ENCODE assay signal across 9 cellular contexts in the genomic region with DNA sequence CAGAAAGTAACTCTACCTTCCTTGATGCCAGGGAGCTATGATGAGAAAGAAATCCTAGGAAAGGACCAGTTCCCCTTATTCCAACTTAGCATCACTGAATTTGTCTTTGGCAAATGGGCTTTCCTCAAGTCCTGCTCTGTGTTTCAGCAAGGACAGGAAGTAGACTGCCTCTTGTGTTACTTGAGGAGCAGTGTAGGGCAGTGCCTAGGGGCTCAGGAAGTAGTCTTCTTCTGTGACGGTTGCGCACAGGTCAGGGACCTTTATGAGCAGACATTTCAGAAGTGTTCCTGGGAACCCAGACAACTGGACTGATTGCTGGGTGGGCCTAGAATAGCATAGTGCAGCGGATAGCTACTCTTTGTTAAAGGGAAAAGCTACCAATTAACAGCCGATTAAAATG. TPM values are rescaled to one million over a fixed set of nuclear protein-coding genes. Genes with fewer than 3 reads are reported as not detected.
DNase-seq lines count a peak whose midpoint lies in the region; ATAC-seq and TF ChIP-seq lines count a peak whose summit lies in the region.
"Had no signal": no experiment of that assay in that cellular context is flagged by ENCODE, and none has a peak within 500 bp of the region (broad histone marks: within the 10 kb centered on the region; RNA-seq: fewer than 3 reads in every experiment).

No MANE protein-coding gene starts in this region.

- H3K9me3 Mint-ChIP-seq in activated naive CD8-positive, alpha-beta T cell treated with anti-CD3 and anti-CD28 coated beads, Interleukin-2, amount 10 ng/mL, durations not matched to agents 7 days and 5 days = no peaks in the 10 kb centered on the region
- no peaks in the 10 kb centered on the region for H3K9me3 Mint-ChIP-seq in activated naive CD8-positive, alpha-beta T cell treated with anti-CD3 and anti-CD28 coated beads for 36 hours
- H3K9me3 Mint-ChIP-seq in brain = peaks cover 0 to 3% (median 0%) of the 10 kb centered on the region in 5 experiments

- no peak for TF ChIP-seq POLR2A in uterus (IDR thresholded peaks at IDR 0.05)

- POLR2A ChIA-PET in activated naive CD8-positive, alpha-beta T cell treated with anti-CD3 and anti-CD28 coated beads, Interleukin-2, amount 10 ng/mL, durations not matched to agents 7 days and 5 days (lab: Charles Lee) = interaction anchor here (0.8 to 4.0 kb wide), 5 partner anchors 8 to 34 kb away, joined by 3 to 55 read pairs (median 5); no protein-coding TSS in a partner anchor

- H3K27ac Mint-ChIP-seq in activated naive CD8-positive, alpha-beta T cell treated with anti-CD3 and anti-CD28 coated beads, Interleukin-2, amount 10 ng/mL, durations not matched to agents 7 days and 5 days = no peak overlapping the region
- H3K27ac Mint-ChIP-seq in activated naive CD8-positive, alpha-beta T cell treated with anti-CD3 and anti-CD28 coated beads for 36 hours = no peak overlapping the region
- H3K27ac Mint-ChIP-seq in brain = peak overlapping the region in 2 of 5 experiments; percentile 73 to 74

- peaks cover 0 to 33% of the 10 kb centered on the region in 2 donors for H3K36me3 ChIP-seq in left lung
- H3K36me3 ChIP-seq in uterus = no peaks in the 10 kb centered on the region

- intact Hi-C loops in left lung (cut with DNase I) = no loop called here
- intact Hi-C loops in uterus (cut with DNase I; ENCODE audit: low total_unique reads) = no loop called here

- H3K4me3 ChIP-seq in left lung (peak overlapping the region in 1 of 2 donors; percentile 86), uterus (peak overlapping the region in 1 of 2 donors; percentile 65)

- no peak for TF ChIP-seq CTCF in brain (conservative IDR thresholded peaks at IDR 0.05)
- TF ChIP-seq CTCF in left lung (IDR thresholded peaks at IDR 0.05) = no peak
- TF ChIP-seq CTCF in uterus (IDR thresholded peaks at IDR 0.05) = peak in 1 of 4 experiments; percentile 10
- no peak for TF ChIP-seq CTCF in GM10266 (IDR thresholded peaks at IDR 0.05; ENCODE audit: control insufficient read depth, insufficient read depth, low read depth, missing control alignments)

- peaks cover 40% of the 10 kb centered on the region for H3K36me3 Mint-ChIP-seq in activated naive CD8-positive, alpha-beta T cell treated with anti-CD3 and anti-CD28 coated beads, Interleukin-2, amount 10 ng/mL, durations not matched to agents 7 days and 5 days
- H3K36me3 Mint-ChIP-seq in activated naive CD8-positive, alpha-beta T cell treated with anti-CD3 and anti-CD28 coated beads for 36 hours = no peaks in the 10 kb centered on the region
- H3K36me3 Mint-ChIP-seq in brain = no peaks in the 10 kb centered on the region

- H3K27ac ChIP-seq in left lung = peak overlapping the region; percentile 31 to 97
- peak overlapping the region; percentile 97 to 98 for H3K27ac ChIP-seq in uterus

- no peak for DNase-seq in activated naive CD8-positive, alpha-beta T cell treated with anti-CD3 and anti-CD28 coated beads, Interleukin-2, amount 10 ng/mL, durations not matched to agents 7 days and 5 days
- DNase-seq in activated naive CD8-positive, alpha-beta T cell treated with anti-CD3 and anti-CD28 coated beads for 36 hours = no peak
- DNase-seq in left lung (no peak), uterus (no peak), GM10266 (ENCODE audit: extremely low spot score) (no peak), medulla oblongata (ENCODE audit: extremely low spot score) (no peak)
- DNase-seq: amniotic stem cell had no signal

- peaks cover 28% of the 10 kb centered on the region for H3K4me1 Mint-ChIP-seq in activated naive CD8-positive, alpha-beta T cell treated with anti-CD3 and anti-CD28 coated beads, Interleukin-2, amount 10 ng/mL, durations not matched to agents 7 days and 5 days
- peaks cover 5% of the 10 kb centered on the region for H3K4me1 Mint-ChIP-seq in activated naive CD8-positive, alpha-beta T cell treated with anti-CD3 and anti-CD28 coated beads for 36 hours
- peaks cover 29% of the 10 kb centered on the region for H3K4me1 Mint-ChIP-seq in brain

- H3K4me1 ChIP-seq in left lung (peaks cover 24 to 91% of the 10 kb centered on the region in 2 donors), uterus (peaks cover 0 to 24% of the 10 kb centered on the region in 2 donors)

- H3K27me3 Mint-ChIP-seq in activated naive CD8-positive, alpha-beta T cell treated with anti-CD3 and anti-CD28 coated beads, Interleukin-2, amount 10 ng/mL, durations not matched to agents 7 days and 5 days = peaks cover 14% of the 10 kb centered on the region
- H3K27me3 Mint-ChIP-seq in activated naive CD8-positive, alpha-beta T cell treated with anti-CD3 and anti-CD28 coated beads for 36 hours = peaks cover 50% of the 10 kb centered on the region
- peaks cover 44% of the 10 kb centered on the region for H3K27me3 Mint-ChIP-seq in brain

- no peaks in the 10 kb centered on the region for H3K27me3 ChIP-seq in left lung
- no peaks in the 10 kb centered on the region for H3K27me3 ChIP-seq in uterus

- ATAC-seq in activated naive CD8-positive, alpha-beta T cell treated with anti-CD3 and anti-CD28 coated beads, Interleukin-2, amount 10 ng/mL, durations not matched to agents 7 days and 5 days (ENCODE audit: low read depth) = peak; percentile 25
- ATAC-seq in left lung = peak; percentile 7
- no peak for ATAC-seq in GM18868 (IDR thresholded peaks at IDR 0.05; ENCODE audit: unreplicated experiment)

- H3K9me3 ChIP-seq in left lung = no peaks in the 10 kb centered on the region
- H3K9me3 ChIP-seq in uterus = no peaks in the 10 kb centered on the region

- peak overlapping the region; percentile 85 for H3K4me3 Mint-ChIP-seq in activated naive CD8-positive, alpha-beta T cell treated with anti-CD3 and anti-CD28 coated beads, Interleukin-2, amount 10 ng/mL, durations not matched to agents 7 days and 5 days
- H3K4me3 Mint-ChIP-seq in activated naive CD8-positive, alpha-beta T cell treated with anti-CD3 and anti-CD28 coated beads for 36 hours = no peak overlapping the region
- H3K4me3 Mint-ChIP-seq in brain = peak overlapping the region in 3 of 5 experiments; percentile 51 to 81 (median 78)

RNA-seq across cellular contexts. Expression of a gene that starts 2.7 kb away (rescaled TPM):
- total RNA-seq in activated naive CD8-positive, alpha-beta T cell treated with anti-CD3 and anti-CD28 coated beads, Interleukin-2, amount 10 ng/mL, durations not matched to agents 7 days and 5 days = 100 to 1,000 TPM; 115 to 119 TPM
- 1 to 10 TPM; 2.8 to 3.1 TPM for total RNA-seq in activated naive CD8-positive, alpha-beta T cell treated with anti-CD3 and anti-CD28 coated beads for 36 hours
- polyA plus RNA-seq in brain (ENCODE audit: insufficient read depth, low read depth, low replicate concordance) = 30.6 TPM
- total RNA-seq in left lung = 100 to 1,000 TPM; 332 to 369 TPM
- 100 to 1,000 TPM in 3 of 4 donors, 10 to 100 TPM in 1; 71.9 to 486 (median 216) TPM for total RNA-seq in uterus

RNA-seq across cellular contexts. Expression of a gene that starts 59.6 kb away (rescaled TPM):
- 10 to 100 TPM; 79.7 to 84.8 TPM for total RNA-seq in activated naive CD8-positive, alpha-beta T cell treated with anti-CD3 and anti-CD28 coated beads, Interleukin-2, amount 10 ng/mL, durations not matched to agents 7 days and 5 days
- total RNA-seq in activated naive CD8-positive, alpha-beta T cell treated with anti-CD3 and anti-CD28 coated beads for 36 hours = 10 to 100 TPM; 68.0 to 69.2 TPM
- 19.4 TPM for polyA plus RNA-seq in brain (ENCODE audit: insufficient read depth, low read depth, low replicate concordance)
- 1 to 10 TPM; 1.8 to 8.3 TPM for total RNA-seq in left lung
- 10 to 100 TPM in 1 of 4 donors, under 1 TPM in 1, not detected in 2; 0.29 to 22.1 TPM for total RNA-seq in uterus

Comparison
In these comparisons a context has a peak if more than half of its experiments do, and no peak if none do; other contexts are left out.
1. RNA of a gene that starts 2.7 kb away (total RNA-seq): 332 to 369 TPM in left lung, 71.9 to 486 TPM in uterus and 115 to 119 TPM in activated naive CD8-positive, alpha-beta T cell treated with anti-CD3 and anti-CD28 coated beads, Interleukin-2, amount 10 ng/mL, durations not matched to agents 7 days and 5 days; 2.8 to 3.1 TPM in activated naive CD8-positive, alpha-beta T cell treated with anti-CD3 and anti-CD28 coated beads for 36 hours; every median in the first group is over 10 times any median in the second.